In genomic region chr4:78432896-78433295, GRCh38 we compare ENCODE assay signal across 14 cellular contexts.
DNase-seq lines count a peak whose midpoint lies in the region; ATAC-seq and TF ChIP-seq lines count a peak whose summit lies in the region.
"Had no signal": no experiment of that assay in that cellular context is flagged by ENCODE, and none has a peak within 500 bp of the region (broad histone marks: within the 10 kb centered on the region; RNA-seq: fewer than 3 reads in every experiment).

No MANE protein-coding gene starts in this region.

- ATAC-seq in GM21576 (IDR thresholded peaks at IDR 0.05; ENCODE audit: unreplicated experiment) = no peak
- ATAC-seq: activated CD8-positive, alpha-beta T cell treated with anti-CD3 and anti-CD28 coated beads, Interleukin-2, amount 10 ng/mL, durations not matched to agents 7 days and 5 days had no signal

- in situ Hi-C loops in ACHN (cut with HindIII; ENCODE audit: low pct_ligation_motif_present, low pct_unique_long_range_greater_than_20kb, low sequenced_read_pairs) = no loop called here

- DNase-seq in ACHN = peak; percentile 15
- peak; percentile 15 for DNase-seq in HK-2 (ENCODE audit: unreplicated experiment)
- DNase-seq in cardiac fibroblast (ENCODE audit: low read depth in 2 of 2) = peak; percentile 22 to 32
- DNase-seq in kidney tubule cell (ENCODE audit: low spot score) = peak; percentile 85
- DNase-seq in stomach = no peak
- no peak for DNase-seq in activated gamma-delta T cell treated with Interleukin-2 at 50 U/mL for 16 hours
- no peak for DNase-seq in NCI-H524 treated with DMSO at 0.1 percent for 48 hours (lab: John Stamatoyannopoulos, UW)
- DNase-seq: activated CD8-positive, alpha-beta T cell treated with anti-CD3 and anti-CD28 coated beads, Interleukin-2, amount 10 ng/mL, durations not matched to agents 7 days and 5 days; activated effector memory CD4-positive, alpha-beta T cell treated with Interleukin-2 at 50 U/mL for 16 hours; NCI-H1105 treated with DMSO at 0.1 percent for 48 hours; NCI-H446 treated with DMSO at 0.1 percent for 48 hours; stimulated activated naive CD4-positive, alpha-beta T cell treated with Interleukin-2 at 50 U/mL for 16 hours had no signal

- intact Hi-C loops in stomach (cut with DNase I; ENCODE audit: low total_unique reads) = no loop called here

- no peaks in the 10 kb centered on the region for H3K9me3 ChIP-seq in stomach
- H3K9me3 ChIP-seq: breast epithelium had no signal

- H3K4me1 ChIP-seq in stomach = no peaks in the 10 kb centered on the region
- H3K4me1 ChIP-seq: breast epithelium had no signal

- H3K4me3 ChIP-seq in cardiac fibroblast (replicated peaks in 1 of 2; ENCODE audit: low read depth in 2 of 2, low read length in 2 of 2) (no peak overlapping the region), stomach (no peak overlapping the region)
- H3K4me3 ChIP-seq: breast epithelium had no signal

- H3K36me3 ChIP-seq in stomach = no peaks in the 10 kb centered on the region
- H3K36me3 ChIP-seq: breast epithelium had no signal

- no peaks in the 10 kb centered on the region for H3K27me3 ChIP-seq in stomach
- H3K27me3 ChIP-seq: breast epithelium had no signal

- TF ChIP-seq EP300 in stomach (IDR thresholded peaks at IDR 0.05) = no peak

- no peak overlapping the region for H3K27ac ChIP-seq in stomach
- H3K27ac ChIP-seq: breast epithelium had no signal

- TF ChIP-seq POLR2A in stomach (IDR thresholded peaks at IDR 0.05) = no peak

- no peak for TF ChIP-seq CTCF in cardiac fibroblast (IDR thresholded peaks at IDR 0.05; ENCODE audit: low read depth, low read length)
- no peak for TF ChIP-seq CTCF in stomach (IDR thresholded peaks at IDR 0.05)

Comparison
In these comparisons a context has a peak if more than half of its experiments do, and no peak if none do; other contexts are left out.
1. DNase-seq: peak in ACHN (single experiment), HK-2 (single experiment), cardiac fibroblast (2 of 2) and kidney tubule cell (single experiment); none in stomach (single experiment), activated gamma-delta T cell treated with Interleukin-2 at 50 U/mL for 16 hours (single experiment) and NCI-H524 treated with DMSO at 0.1 percent for 48 hours (single experiment).